In the genomic region with DNA sequence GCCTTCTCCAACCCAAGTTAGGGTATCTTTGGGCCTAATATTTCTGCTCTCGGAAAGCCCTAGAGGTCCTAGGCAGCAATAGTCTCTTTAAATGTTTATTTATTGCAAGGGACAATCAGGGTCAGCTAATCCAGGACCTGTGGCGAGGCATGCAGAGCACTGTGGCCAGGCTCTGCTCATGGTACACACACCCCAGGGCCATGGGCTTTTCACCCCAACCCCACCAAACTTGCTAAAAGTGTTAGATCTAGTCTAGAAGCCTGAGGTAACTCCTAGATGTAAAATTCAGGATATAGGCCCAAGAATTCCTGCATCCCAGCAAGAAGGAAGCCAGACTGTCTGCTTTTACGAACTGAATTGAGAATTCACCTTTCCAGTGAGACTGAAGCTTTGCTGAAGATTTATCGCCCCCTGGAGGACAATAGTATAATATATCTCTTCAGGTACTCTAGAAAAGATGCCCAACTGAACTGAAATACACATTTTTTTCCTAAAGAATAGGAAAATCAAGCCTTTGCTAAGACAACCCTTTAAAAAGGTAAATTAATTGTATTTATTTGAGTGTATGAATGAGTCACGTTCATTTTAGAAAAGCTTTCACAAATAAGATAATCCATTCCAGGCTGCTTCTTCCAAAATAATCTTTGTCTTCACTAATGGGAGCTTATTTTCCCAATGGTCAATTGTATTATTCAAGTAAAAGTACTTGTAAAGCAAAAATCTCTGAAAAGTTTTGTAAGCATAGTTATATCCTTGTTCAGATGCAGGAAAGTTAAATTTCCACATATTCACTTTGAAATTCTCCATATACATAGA, we compare ENCODE assay signal across 8 cellular contexts.
DNase-seq lines count a peak whose midpoint lies in the region; ATAC-seq, FAIRE-seq and TF ChIP-seq lines count a peak whose summit lies in the region.

No MANE protein-coding gene starts in this region.

- H3K36me3 Mint-ChIP-seq in activated naive CD4-positive, alpha-beta T cell treated with anti-CD3 and anti-CD28 coated beads for 36 hours (ENCODE audit: low read depth) = no peaks in the 10 kb centered on the region

- peak; percentile 76 for ATAC-seq in HG03175 (IDR thresholded peaks at IDR 0.05; ENCODE audit: unreplicated experiment)

- H3K4me3 ChIP-seq in dorsolateral prefrontal cortex (no peak overlapping the region), suprapubic skin (no peak overlapping the region)

- no peaks in the 10 kb centered on the region for H3K4me1 Mint-ChIP-seq in activated naive CD4-positive, alpha-beta T cell treated with anti-CD3 and anti-CD28 coated beads for 36 hours (ENCODE audit: low read depth)

- H3K9me3 Mint-ChIP-seq in activated naive CD4-positive, alpha-beta T cell treated with anti-CD3 and anti-CD28 coated beads for 36 hours = no peaks in the 10 kb centered on the region

- no peaks in the 10 kb centered on the region for H3K4me1 ChIP-seq in suprapubic skin

- TF ChIP-seq EP300 in suprapubic skin (IDR thresholded peaks at IDR 0.05) = no peak

- TF ChIP-seq POLR2A in suprapubic skin (IDR thresholded peaks at IDR 0.05) = no peak

- 43% methylated on average over 5 of the region's 5 CpGs for WGBS in suprapubic skin

- no peaks in the 10 kb centered on the region for H3K36me3 ChIP-seq in suprapubic skin

- H3K4me3 Mint-ChIP-seq in activated naive CD4-positive, alpha-beta T cell treated with anti-CD3 and anti-CD28 coated beads for 36 hours = no peak overlapping the region

- peaks cover 2% of the 10 kb centered on the region for H3K27me3 Mint-ChIP-seq in activated naive CD4-positive, alpha-beta T cell treated with anti-CD3 and anti-CD28 coated beads for 36 hours (ENCODE audit: low read depth)

- intact Hi-C loops in dorsolateral prefrontal cortex (cut with DNase I) = no loop called here
- intact Hi-C loops in activated naive CD4-positive, alpha-beta T cell treated with anti-CD3 and anti-CD28 coated beads for 36 hours (cut with micrococcal nuclease) = loop anchor here (5.0 to 10.0 kb wide), 3 partner anchors 608 to 870 kb away; no protein-coding TSS in a partner anchor

- H3K27me3 ChIP-seq in dorsolateral prefrontal cortex = no peaks in the 10 kb centered on the region
- no peaks in the 10 kb centered on the region for H3K27me3 ChIP-seq in suprapubic skin

- H3K9me3 ChIP-seq in suprapubic skin = peaks cover 3% of the 10 kb centered on the region

- FAIRE-seq in D721Med (lab: Jason Lieb, UNC) = no peak

- TF ChIP-seq CTCF in D721Med (IDR thresholded peaks at IDR 0.05; ENCODE audit: insufficient read depth, missing control alignments) (peak; percentile 64), dorsolateral prefrontal cortex (IDR thresholded peaks at IDR 0.05 in 54 of 56, conservative IDR thresholded peaks at IDR 0.05 in 2 of 56; ENCODE audit: low read depth in 1 of 56, partially characterized antibody in 56 of 56) (peak; percentile 51 to 87 (median 72)), suprapubic skin (IDR thresholded peaks at IDR 0.05) (peak in 1 of 2 donors; percentile 34)

- H3K27ac ChIP-seq in dorsolateral prefrontal cortex (peak overlapping the region in 4 of 59 donors; percentile 4 to 36 (median 20)), suprapubic skin (no peak overlapping the region)

- no peak overlapping the region for H3K27ac Mint-ChIP-seq in activated naive CD4-positive, alpha-beta T cell treated with anti-CD3 and anti-CD28 coated beads for 36 hours

- no peak for DNase-seq in D721Med (ENCODE audit: insufficient read length, low spot score)
- peak; percentile 6 for DNase-seq in GM19240 (ENCODE audit: insufficient read length, low spot score)
- DNase-seq in NCI-H774 (lab: John Stamatoyannopoulos, UW) = peak; percentile 7
- peak in 1 of 10 donors; percentile 35 for DNase-seq in dorsolateral prefrontal cortex
- peak; percentile 36 for DNase-seq in myocyte (ENCODE audit: low read depth)
- no peak for DNase-seq in activated naive CD4-positive, alpha-beta T cell treated with anti-CD3 and anti-CD28 coated beads for 36 hours
- DNase-seq in suprapubic skin (ENCODE audit: low spot score in 2 of 2) = no peak

- CTCF ChIA-PET in activated naive CD4-positive, alpha-beta T cell treated with anti-CD3 and anti-CD28 coated beads for 36 hours (lab: Charles Lee) = interaction anchor here (0.6 to 1.6 kb wide), 6 partner anchors 9 to 179 kb away, joined by 3 to 5 read pairs (median 4); no protein-coding TSS in a partner anchor

Comparison
In these comparisons a context has a peak if more than half of its experiments do, and no peak if none do; other contexts are left out.
1. DNase-seq: peak in GM19240 (single experiment), NCI-H774 (single experiment) and myocyte (single experiment); none in D721Med (single experiment), activated naive CD4-positive, alpha-beta T cell treated with anti-CD3 and anti-CD28 coated beads for 36 hours (single experiment) and suprapubic skin (0 of 2).